In the genomic region with DNA sequence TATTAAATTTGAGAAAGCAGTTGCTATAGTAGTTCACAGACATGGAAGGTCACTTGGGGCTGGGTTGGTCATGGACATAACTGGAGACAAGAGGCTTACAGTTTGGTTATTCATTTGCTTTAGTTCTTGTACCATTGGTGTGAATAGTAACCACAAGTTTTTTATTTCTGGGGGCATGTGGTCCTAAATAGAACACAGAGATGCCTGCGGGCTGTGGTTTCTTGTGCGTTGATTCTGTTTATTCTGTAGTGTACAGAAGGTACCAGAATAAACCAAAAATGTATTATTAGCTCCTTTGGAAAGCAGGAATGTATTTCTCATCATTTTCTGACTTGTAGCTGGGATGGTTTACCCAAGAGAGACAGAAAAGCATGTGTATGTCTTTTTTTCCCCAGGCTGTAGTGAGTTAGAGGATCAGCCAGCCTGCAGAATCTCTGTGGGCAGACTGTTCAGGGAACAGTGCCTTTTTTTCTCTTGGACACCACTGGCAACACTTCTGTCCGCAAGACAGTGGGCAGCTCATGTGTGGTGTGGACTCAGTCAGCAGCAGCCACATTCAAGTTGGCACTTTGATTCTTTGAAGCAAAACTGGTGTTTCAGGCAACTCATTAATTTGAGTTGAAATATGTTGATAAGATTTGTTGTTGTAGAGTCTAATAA, we compare ENCODE assay signal across 14 cellular contexts.
DNase-seq lines count a peak whose midpoint lies in the region; ATAC-seq and FAIRE-seq lines count a peak whose summit lies in the region.
"Had no signal": no experiment of that assay in that cellular context is flagged by ENCODE, and none has a peak within 500 bp of the region (broad histone marks: within the 10 kb centered on the region; RNA-seq: fewer than 3 reads in every experiment).

No MANE protein-coding gene starts in this region.

- intact Hi-C loops in head of caudate nucleus (cut with DNase I) (loop anchor here (10.0 kb wide), 1 partner anchor 122 kb away; a partner anchor contains a TSS), left cardiac atrium (cut with DNase I) (no loop called here)

- peak; percentile 90 for FAIRE-seq in GM18507 (lab: Jason Lieb, UNC)

- ATAC-seq in GM21528 (IDR thresholded peaks at IDR 0.05; ENCODE audit: low FRiP score, unreplicated experiment) = peak; percentile 60
- ATAC-seq in HG03196 (IDR thresholded peaks at IDR 0.05; ENCODE audit: unreplicated experiment) = peak; percentile 70
- ATAC-seq in left cardiac atrium = no peak
- ATAC-seq: left colon had no signal

- DNase-seq in GM18507 (ENCODE audit: extremely low spot score, insufficient read length, low read depth) = no peak
- DNase-seq in head of caudate nucleus = peak in 22 of 42 donors; percentile 10 to 59 (median 36)
- no peak for DNase-seq in left cardiac atrium
- DNase-seq in AG08395 (ENCODE audit: low spot score) = no peak
- no peak for DNase-seq in NAMALWA (ENCODE audit: low spot score)
- DNase-seq in stimulated activated CD4-positive, alpha-beta T cell treated with anti-CD3 and anti-CD28 coated beads, Interleukin-4, amount 100 ng/mL, for 1 hour = no peak
- DNase-seq: activated T-cell treated with anti-CD3 and anti-CD28 coated beads, Interleukin-2, amount 50 U/mL, for 48 hours; effector memory CD4-positive, alpha-beta T cell; glutamatergic neuron; left colon; NCI-H1436 treated with DMSO at 0.1 percent for 48 hours; spleen had no signal

Comparison
In these comparisons a context has a peak if more than half of its experiments do, and no peak if none do; other contexts are left out.
1. DNase-seq: peak in head of caudate nucleus (22 of 42); none in GM18507 (single experiment), left cardiac atrium (single experiment), AG08395 (single experiment), NAMALWA (single experiment) and stimulated activated CD4-positive, alpha-beta T cell treated with anti-CD3 and anti-CD28 coated beads, Interleukin-4, amount 100 ng/mL, for 1 hour (single experiment).
2. ATAC-seq: peak in GM21528 (single experiment) and HG03196 (single experiment); none in left cardiac atrium (0 of 2).